Comparison of ENCODE assay signal across 16 cellular contexts in the genomic region with DNA sequence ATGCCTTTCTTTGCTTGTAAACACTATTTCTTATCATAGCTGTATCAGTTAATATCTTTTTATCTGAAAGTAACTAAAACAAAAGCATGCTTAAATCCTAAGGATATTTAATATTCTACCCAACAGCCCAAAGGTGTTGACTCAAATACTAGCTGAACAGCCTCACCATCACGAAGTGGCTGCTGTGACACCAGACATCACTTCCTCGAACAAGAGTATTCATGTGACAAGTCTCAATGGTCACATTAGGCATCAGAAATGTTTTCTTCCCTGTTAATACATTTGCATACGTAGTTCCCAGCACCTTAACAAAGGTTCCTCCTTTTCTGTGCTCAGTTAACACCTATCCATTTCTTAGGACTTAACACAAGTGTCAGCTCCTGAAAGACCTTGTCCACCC.
"Had no signal": no experiment of that assay in that cellular context is flagged by ENCODE, and none has a peak within 500 bp of the region (broad histone marks: within the 10 kb centered on the region; RNA-seq: fewer than 3 reads in every experiment).

No MANE protein-coding gene starts in this region.

- H3K36me3 Mint-ChIP-seq: memory B cell; natural killer cell treated with Interleukin-12 subunit alpha and Interleukin-12 subunit beta and Interleukin-15 and Interleukin-18, amount 100 ng/mL, for 72 hours; stimulated activated effector memory CD8-positive, alpha-beta T cell treated with anti-CD3 and anti-CD28 coated beads, Interleukin-12 subunit alpha, Interleukin-12 subunit beta, amount 100 ng/mL, for 72 hours had no signal

- H3K4me3 Mint-ChIP-seq: memory B cell; natural killer cell treated with Interleukin-12 subunit alpha and Interleukin-12 subunit beta and Interleukin-15 and Interleukin-18, amount 100 ng/mL, for 72 hours; stimulated activated effector memory CD8-positive, alpha-beta T cell treated with anti-CD3 and anti-CD28 coated beads, Interleukin-12 subunit alpha, Interleukin-12 subunit beta, amount 100 ng/mL, for 72 hours; stimulated activated naive CD8-positive, alpha-beta T cell treated with anti-CD3 and anti-CD28 coated beads, Interleukin-15, amount 100 ng/mL, for 72 hours had no signal

- H3K27me3 Mint-ChIP-seq: stimulated activated naive CD8-positive, alpha-beta T cell treated with anti-CD3 and anti-CD28 coated beads, Interleukin-15, amount 100 ng/mL, for 72 hours had no signal

- H3K4me1 Mint-ChIP-seq: memory B cell; stimulated activated effector memory CD8-positive, alpha-beta T cell treated with anti-CD3 and anti-CD28 coated beads, Interleukin-12 subunit alpha, Interleukin-12 subunit beta, amount 100 ng/mL, for 72 hours; stimulated activated naive CD8-positive, alpha-beta T cell treated with anti-CD3 and anti-CD28 coated beads, Interleukin-15, amount 100 ng/mL, for 72 hours had no signal

- ATAC-seq: foreskin keratinocyte; gastroesophageal sphincter; natural killer cell treated with Interleukin-12 subunit alpha and Interleukin-12 subunit beta and Interleukin-15 and Interleukin-18, amount 100 ng/mL, for 72 hours; stimulated activated effector memory CD8-positive, alpha-beta T cell treated with anti-CD3 and anti-CD28 coated beads, Interleukin-12 subunit alpha, Interleukin-12 subunit beta, amount 100 ng/mL, for 72 hours; stimulated activated naive CD8-positive, alpha-beta T cell treated with anti-CD3 and anti-CD28 coated beads, Interleukin-15, amount 100 ng/mL, for 72 hours had no signal

- H3K9me3 Mint-ChIP-seq: natural killer cell treated with Interleukin-12 subunit alpha and Interleukin-12 subunit beta and Interleukin-15 and Interleukin-18, amount 100 ng/mL, for 72 hours; stimulated activated effector memory CD8-positive, alpha-beta T cell treated with anti-CD3 and anti-CD28 coated beads, Interleukin-12 subunit alpha, Interleukin-12 subunit beta, amount 100 ng/mL, for 72 hours had no signal

- FAIRE-seq: endothelial cell of umbilical vein, kidney had no signal

- H3K27ac Mint-ChIP-seq: memory B cell; natural killer cell treated with Interleukin-12 subunit alpha and Interleukin-12 subunit beta and Interleukin-15 and Interleukin-18, amount 100 ng/mL, for 72 hours; stimulated activated effector memory CD8-positive, alpha-beta T cell treated with anti-CD3 and anti-CD28 coated beads, Interleukin-12 subunit alpha, Interleukin-12 subunit beta, amount 100 ng/mL, for 72 hours had no signal

- DNase-seq: dermis blood vessel endothelial cell; effector memory CD4-positive, alpha-beta T cell; foreskin keratinocyte; heart left ventricle; kidney; stimulated activated CD4-positive, alpha-beta T cell treated with anti-CD3 and anti-CD28 coated beads, Interleukin-2, amount 100 ng/mL, for 24 hours; stimulated activated CD4-positive, alpha-beta T cell treated with anti-CD3 and anti-CD28 coated beads, Interleukin-4, amount 100 ng/mL, for 24 hours; stimulated activated naive CD8-positive, alpha-beta T cell treated with anti-CD3 and anti-CD28 coated beads, Interleukin-15, amount 100 ng/mL, for 72 hours; transverse colon; upper lobe of right lung; uterus had no signal
